Comparison of ENCODE assay signal across 8 cellular contexts in the genomic region with DNA sequence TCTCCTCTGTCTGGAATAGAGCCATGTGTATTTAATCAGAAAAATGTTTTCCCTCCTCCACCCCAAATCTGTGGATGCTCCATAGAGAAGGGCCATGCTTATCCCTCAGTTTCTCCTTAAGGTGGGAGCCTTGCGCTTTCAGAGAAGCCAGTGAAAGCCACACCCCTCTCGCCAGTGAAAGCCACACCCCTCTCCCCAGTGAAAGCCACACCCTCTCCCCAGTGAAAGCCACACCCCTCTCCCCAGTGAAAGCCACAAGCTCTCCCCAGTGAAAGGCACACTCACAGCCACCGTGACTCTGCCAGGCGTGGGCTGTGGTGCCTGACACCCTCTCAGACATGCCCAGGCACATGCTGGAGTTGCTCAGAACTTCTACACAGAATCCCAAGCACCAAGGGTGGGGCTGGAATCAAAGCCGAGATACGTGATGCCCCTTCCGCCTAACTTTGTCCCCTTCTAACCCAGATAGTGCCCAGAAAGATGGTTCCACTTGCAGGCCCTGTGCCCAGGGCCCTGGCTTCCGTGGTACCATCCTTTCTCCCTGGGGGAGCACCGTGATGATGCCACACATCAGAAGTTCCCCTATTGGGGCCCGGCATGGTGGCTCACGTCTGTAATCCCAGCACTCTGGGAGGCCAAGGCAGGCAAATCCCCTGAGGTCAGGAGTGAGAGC. TPM values are rescaled to one million over a fixed set of nuclear protein-coding genes. Genes with fewer than 3 reads are reported as not detected.
DNase-seq lines count a peak whose midpoint lies in the region; ATAC-seq and FAIRE-seq lines count a peak whose summit lies in the region.

No MANE protein-coding gene starts in this region.

- DNase-seq in NCI-H2196 (lab: John Stamatoyannopoulos, UW; ENCODE audit: unreplicated experiment) (peak; percentile 47), NCI-H2196 treated with DMSO at 0.1 percent for 48 hours (lab: John Stamatoyannopoulos, UW; ENCODE audit: unreplicated experiment) (no peak), LHCN-M2 (ENCODE audit: low read depth) (peak; percentile 56), urothelium cell line (ENCODE audit: low spot score) (peak; percentile 70), mesenteric fat pad (ENCODE audit: low spot score) (no peak)
- DNase-seq in activated CD4-positive, CD25-positive, alpha-beta regulatory T cell treated with anti-CD3 and anti-CD28 coated beads, Interleukin-2, amount 50 U/mL, for 16 hours (ENCODE audit: low read depth, low spot score): peak; percentile 64
- DNase-seq in central memory CD4-positive, alpha-beta T cell: peak; percentile 74
- DNase-seq in naive thymus-derived CD4-positive, alpha-beta T cell: peak; percentile 35 to 79 (median 75)

- H3K27me3 Mint-ChIP-seq in naive thymus-derived CD4-positive, alpha-beta T cell: no peaks in the 10 kb centered on the region

- H3K9me3 Mint-ChIP-seq in naive thymus-derived CD4-positive, alpha-beta T cell: no peaks in the 10 kb centered on the region

- intact Hi-C loops in naive thymus-derived CD4-positive, alpha-beta T cell (cut with micrococcal nuclease): loop anchor here (1.0 to 10.0 kb wide), 7 partner anchors 12 to 691 kb away; partner anchors contain the start of genes PRR5 (in 2 of the 2), PARVG (in 1 of the 2) and RTL6 (in 1 of the 2)

- no peaks in the 10 kb centered on the region for H3K27me3 ChIP-seq in naive thymus-derived CD4-positive, alpha-beta T cell (ENCODE audit: control insufficient read depth in 2 of 2, insufficient read depth in 2 of 2, low read length in 2 of 2)

- peak; percentile 76 for FAIRE-seq in urothelium cell line (lab: Jason Lieb, UNC)

- peak overlapping the region; percentile 46 to 84 (median 72) for H3K27ac Mint-ChIP-seq in naive thymus-derived CD4-positive, alpha-beta T cell

- peaks cover 0 to 7% (median 0%) of the 10 kb centered on the region in 5 donors for H3K36me3 Mint-ChIP-seq in naive thymus-derived CD4-positive, alpha-beta T cell

- H3K36me3 ChIP-seq in naive thymus-derived CD4-positive, alpha-beta T cell (ENCODE audit: control insufficient read depth in 2 of 3, insufficient read depth in 3 of 3, low read length in 3 of 3): no peaks in the 10 kb centered on the region

- H3K4me3 Mint-ChIP-seq in naive thymus-derived CD4-positive, alpha-beta T cell: peak overlapping the region in 8 of 10 donors; percentile 39 to 76 (median 52)

- H3K27ac ChIP-seq in naive thymus-derived CD4-positive, alpha-beta T cell (ENCODE audit: low read depth, low read length): no peak overlapping the region

- POLR2A ChIA-PET in naive thymus-derived CD4-positive, alpha-beta T cell (lab: Charles Lee): interaction anchor here (1.0 to 1.6 kb wide), 2 partner anchors 16 to 873 kb away, joined by 3 read pairs; partner anchors contain the start of gene EFCAB6

- peaks cover 18 to 50% (median 39%) of the 10 kb centered on the region in 7 donors for H3K4me1 Mint-ChIP-seq in naive thymus-derived CD4-positive, alpha-beta T cell

- H3K9me3 ChIP-seq in naive thymus-derived CD4-positive, alpha-beta T cell (ENCODE audit: control insufficient read depth in 2 of 3, low read length in 3 of 3): no peaks in the 10 kb centered on the region

- CTCF ChIA-PET in naive thymus-derived CD4-positive, alpha-beta T cell (lab: Charles Lee): interaction anchor here (0.6 to 1.6 kb wide), 12 partner anchors 9 to 604 kb away, joined by 3 to 10 read pairs (median 3); no protein-coding TSS in a partner anchor

- peak; percentile 87 for ATAC-seq in naive thymus-derived CD4-positive, alpha-beta T cell

- peaks cover 16 to 39% of the 10 kb centered on the region in 2 donors for H3K4me1 ChIP-seq in naive thymus-derived CD4-positive, alpha-beta T cell (ENCODE audit: control insufficient read depth in 2 of 2, insufficient read depth in 2 of 2, low read length in 2 of 2)

- no peak overlapping the region for H3K4me3 ChIP-seq in naive thymus-derived CD4-positive, alpha-beta T cell (ENCODE audit: low read length)

RNA-seq across cellular contexts. Expression of gene PRR5, which starts 16.5 kb away (rescaled TPM):
- total RNA-seq in LHCN-M2 (2014; rRNA removed) (9.4 and 10.5 TPM in 2 replicates), mesenteric fat pad (38.9 TPM)
- polyA plus RNA-seq in LHCN-M2 (2012): 13.4 TPM
- total RNA-seq in naive thymus-derived CD4-positive, alpha-beta T cell: 10 to 100 TPM; 19.6 to 49.1 (median 44.4) TPM
- 10 to 100 TPM; 19.6 to 29.6 TPM for polyA plus RNA-seq in naive thymus-derived CD4-positive, alpha-beta T cell

Comparison
In these comparisons a context has a peak if more than half of its experiments do, and no peak if none do; other contexts are left out.
1. DNase-seq: peak in NCI-H2196 (single experiment), LHCN-M2 (single experiment), activated CD4-positive, CD25-positive, alpha-beta regulatory T cell treated with anti-CD3 and anti-CD28 coated beads, Interleukin-2, amount 50 U/mL, for 16 hours (single experiment), central memory CD4-positive, alpha-beta T cell (single experiment), naive thymus-derived CD4-positive, alpha-beta T cell (9 of 9) and urothelium cell line (single experiment); none in NCI-H2196 treated with DMSO at 0.1 percent for 48 hours (single experiment) and mesenteric fat pad (single experiment).